In genomic region chr10:133310399-133310755, GRCh38 we compare ENCODE assay signal across 1 cellular context.
TF ChIP-seq lines count a peak whose summit lies in the region.

No MANE protein-coding gene starts in this region.

TF ChIP-seq in HepG2, 621 proteins besides CTCF, POLR2A, EP300 and RAD21:
- TF ChIP-seq ZNF589 (CRISPR knock-in tag; conservative IDR thresholded peaks at IDR 0.05): no peak
- TF ChIP-seq HOXD1 (CRISPR knock-in tag; IDR thresholded peaks at IDR 0.05): no peak
- TF ChIP-seq ZNF703 (CRISPR knock-in tag; IDR thresholded peaks at IDR 0.05; ENCODE audit: borderline replicate concordance): no peak
- TF ChIP-seq RBFOX2 (IDR thresholded peaks at IDR 0.05; ENCODE audit: low read depth, low read length): peak; percentile 16; the same call in 1 of the 2 replicates
- no peak for TF ChIP-seq ATF7-NPFF (CRISPR knock-in tag; IDR thresholded peaks at IDR 0.05; ENCODE audit: low read depth)
